In the genomic region with DNA sequence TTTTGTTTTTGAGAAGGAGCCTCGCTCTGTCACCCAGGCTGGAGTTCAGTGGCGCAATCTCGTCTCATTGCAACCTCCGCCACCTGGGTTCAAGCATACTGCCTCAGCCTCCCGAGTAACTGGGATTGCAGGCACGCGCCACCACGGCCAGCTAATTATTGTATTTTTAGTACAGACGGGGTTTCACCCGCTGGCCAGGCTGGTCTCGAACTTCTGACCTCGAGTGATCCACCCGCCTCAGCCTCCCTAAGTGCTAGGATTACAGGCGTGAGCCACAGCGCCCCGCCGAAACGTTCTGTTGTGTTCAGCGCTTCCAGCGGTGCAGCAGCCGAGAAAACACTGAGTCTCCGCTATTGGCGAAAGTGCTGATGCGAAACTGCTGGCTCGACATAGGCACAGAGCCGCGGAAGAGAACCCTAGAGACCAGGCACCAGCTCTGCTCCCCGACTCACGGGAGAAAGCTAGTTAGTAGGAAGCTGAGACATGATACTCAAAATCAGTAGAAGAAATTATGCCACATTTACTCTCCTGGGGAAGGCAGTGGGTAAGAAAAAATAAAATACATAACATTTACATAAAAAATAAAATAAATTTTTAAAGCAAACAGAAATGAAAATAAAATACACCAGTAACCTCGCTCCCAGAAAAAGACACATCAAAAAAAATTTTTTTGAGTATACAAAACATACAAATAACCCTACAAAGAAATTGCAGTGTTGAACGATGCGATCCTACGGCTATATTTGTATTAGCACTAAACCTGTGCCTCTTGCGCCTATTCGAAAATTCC, we compare ENCODE assay signal across 1 cellular context.
TF ChIP-seq lines count a peak whose summit lies in the region.

No MANE protein-coding gene starts in this region.

TF ChIP-seq in HepG2, 621 proteins besides CTCF, POLR2A, EP300 and RAD21 (continued from another document and continues in another):
- TF ChIP-seq, protein P1, sequence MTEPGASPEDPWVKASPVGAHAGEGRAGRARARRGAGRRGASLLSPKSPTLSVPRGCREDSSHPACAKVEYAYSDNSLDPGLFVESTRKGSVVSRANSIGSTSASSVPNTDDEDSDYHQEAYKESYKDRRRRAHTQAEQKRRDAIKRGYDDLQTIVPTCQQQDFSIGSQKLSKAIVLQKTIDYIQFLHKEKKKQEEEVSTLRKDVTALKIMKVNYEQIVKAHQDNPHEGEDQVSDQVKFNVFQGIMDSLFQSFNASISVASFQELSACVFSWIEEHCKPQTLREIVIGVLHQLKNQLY (CRISPR knock-in tag; IDR thresholded peaks at IDR 0.05) = 0 out of 2 replicates have a peak, but pooled peaks have one; percentile 35
- TF ChIP-seq RNF219 (CRISPR knock-in tag; IDR thresholded peaks at IDR 0.05) (no peak), ZFP36L2 (CRISPR knock-in tag; IDR thresholded peaks at IDR 0.05) (0 out of 2 replicates have a peak, but pooled peaks have one; percentile 72), ZIK1 (CRISPR knock-in tag; IDR thresholded peaks at IDR 0.05; ENCODE audit: borderline replicate concordance, low read depth) (peak; percentile 82), ZNF292 (CRISPR knock-in tag; IDR thresholded peaks at IDR 0.05; ENCODE audit: borderline replicate concordance, low read depth) (peak; percentile 96), HNF4G (IDR thresholded peaks at IDR 0.05; ENCODE audit: borderline replicate concordance, low read depth, low read length) (no peak), HNF4G (CRISPR knock-in tag; IDR thresholded peaks at IDR 0.05; ENCODE audit: borderline replicate concordance, low read depth) (no peak), HNRNPLL (IDR thresholded peaks at IDR 0.05; ENCODE audit: low read depth, low read length, poor library complexity, severe bottlenecking) (peak; percentile 97), SAFB2 (CRISPR knock-in tag; IDR thresholded peaks at IDR 0.05; ENCODE audit: borderline replicate concordance, low read depth) (0 out of 2 replicates have a peak, but pooled peaks have one; percentile 18), PRPF4 (IDR thresholded peaks at IDR 0.05; ENCODE audit: low read depth, low read length, poor library complexity, severe bottlenecking) (peak; percentile 54), ZEB1 (IDR thresholded peaks at IDR 0.05; ENCODE audit: insufficient replicate concordance, low read depth) (peak; percentile 24), BRCA1 (CRISPR knock-in tag; IDR thresholded peaks at IDR 0.05) (0 out of 2 replicates have a peak, but pooled peaks have one; percentile 72), ZMAT5 (CRISPR knock-in tag; IDR thresholded peaks at IDR 0.05; ENCODE audit: borderline replicate concordance, low read depth) (no peak), ZNF276 (CRISPR knock-in tag; IDR thresholded peaks at IDR 0.05; ENCODE audit: low read depth) (no peak), GATAD1 (CRISPR knock-in tag; IDR thresholded peaks at IDR 0.05) (peak; percentile 83), NFIC (IDR thresholded peaks at IDR 0.05; ENCODE audit: low read length) (0 out of 2 replicates have a peak, but pooled peaks have one; percentile 14), MED1 (CRISPR knock-in tag; IDR thresholded peaks at IDR 0.05) (peak; percentile 88), KLF16 (CRISPR knock-in tag; IDR thresholded peaks at IDR 0.05) (peak in 1 of 2 experiments; percentile 39; a peak in 1 of 4 replicates), ZNF629 (CRISPR knock-in tag; conservative IDR thresholded peaks at IDR 0.05) (peak; percentile 72), GTF3A (CRISPR knock-in tag; conservative IDR thresholded peaks at IDR 0.05) (peak; percentile 94), TRIM22 (IDR thresholded peaks at IDR 0.05) (no peak), RXRB (CRISPR knock-in tag; IDR thresholded peaks at IDR 0.05; ENCODE audit: borderline replicate concordance) (peak; percentile 42; the same call in 1 of the 2 replicates), ZNF761 (CRISPR knock-in tag; conservative IDR thresholded peaks at IDR 0.05) (peak; percentile 68; the same call in 1 of the 2 replicates), KLF13 (CRISPR knock-in tag; IDR thresholded peaks at IDR 0.05) (no peak), ZNF142 (CRISPR knock-in tag; IDR thresholded peaks at IDR 0.05) (0 out of 2 replicates have a peak, but pooled peaks have one; percentile 35), GZF1 (CRISPR knock-in tag; IDR thresholded peaks at IDR 0.05) (peak; percentile 78; the same call in 1 of the 2 replicates), SRSF9 (IDR thresholded peaks at IDR 0.05; ENCODE audit: borderline replicate concordance, insufficient read depth, low read depth, low read length, poor library complexity, severe bottlenecking) (no peak)
- TF ChIP-seq, protein P2, sequence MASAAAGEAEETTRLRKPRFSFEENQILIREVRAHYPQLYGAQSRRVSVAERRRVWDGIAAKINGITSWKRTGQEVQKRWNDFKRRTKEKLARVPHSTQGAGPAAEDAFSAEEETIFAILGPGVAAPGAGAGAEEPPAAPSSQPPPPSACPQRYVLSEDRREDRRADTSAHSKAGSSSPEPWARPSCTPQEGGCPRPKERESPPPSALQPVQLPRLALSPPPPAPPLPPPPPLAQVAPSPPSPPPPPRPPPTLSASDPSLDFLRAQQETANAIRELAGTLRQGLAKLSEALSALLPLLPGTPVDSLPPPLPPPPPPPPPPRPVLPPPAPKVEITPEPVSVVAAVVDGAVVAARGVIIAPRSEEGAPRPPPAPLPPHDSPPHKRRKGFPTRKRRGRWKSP (CRISPR knock-in tag; IDR thresholded peaks at IDR 0.05) = peak; percentile 98
- TF ChIP-seq, protein P3, sequence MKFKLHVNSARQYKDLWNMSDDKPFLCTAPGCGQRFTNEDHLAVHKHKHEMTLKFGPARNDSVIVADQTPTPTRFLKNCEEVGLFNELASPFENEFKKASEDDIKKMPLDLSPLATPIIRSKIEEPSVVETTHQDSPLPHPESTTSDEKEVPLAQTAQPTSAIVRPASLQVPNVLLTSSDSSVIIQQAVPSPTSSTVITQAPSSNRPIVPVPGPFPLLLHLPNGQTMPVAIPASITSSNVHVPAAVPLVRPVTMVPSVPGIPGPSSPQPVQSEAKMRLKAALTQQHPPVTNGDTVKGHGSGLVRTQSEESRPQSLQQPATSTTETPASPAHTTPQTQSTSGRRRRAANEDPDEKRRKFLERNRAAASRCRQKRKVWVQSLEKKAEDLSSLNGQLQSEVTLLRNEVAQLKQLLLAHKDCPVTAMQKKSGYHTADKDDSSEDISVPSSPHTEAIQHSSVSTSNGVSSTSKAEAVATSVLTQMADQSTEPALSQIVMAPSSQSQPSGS (CRISPR knock-in tag; IDR thresholded peaks at IDR 0.05) = peak; percentile 52; the same call in 1 of the 2 replicates
- TF ChIP-seq, protein P4, sequence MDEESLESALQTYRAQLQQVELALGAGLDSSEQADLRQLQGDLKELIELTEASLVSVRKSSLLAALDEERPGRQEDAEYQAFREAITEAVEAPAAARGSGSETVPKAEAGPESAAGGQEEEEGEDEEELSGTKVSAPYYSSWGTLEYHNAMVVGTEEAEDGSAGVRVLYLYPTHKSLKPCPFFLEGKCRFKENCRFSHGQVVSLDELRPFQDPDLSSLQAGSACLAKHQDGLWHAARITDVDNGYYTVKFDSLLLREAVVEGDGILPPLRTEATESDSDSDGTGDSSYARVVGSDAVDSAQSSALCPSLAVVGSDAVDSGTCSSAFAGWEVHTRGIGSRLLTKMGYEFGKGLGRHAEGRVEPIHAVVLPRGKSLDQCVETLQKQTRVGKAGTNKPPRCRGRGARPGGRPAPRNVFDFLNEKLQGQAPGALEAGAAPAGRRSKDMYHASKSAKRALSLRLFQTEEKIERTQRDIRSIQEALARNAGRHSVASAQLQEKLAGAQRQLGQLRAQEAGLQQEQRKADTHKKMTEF (CRISPR knock-in tag; IDR thresholded peaks at IDR 0.05) = peak; percentile 70
- TF ChIP-seq, protein P5, sequence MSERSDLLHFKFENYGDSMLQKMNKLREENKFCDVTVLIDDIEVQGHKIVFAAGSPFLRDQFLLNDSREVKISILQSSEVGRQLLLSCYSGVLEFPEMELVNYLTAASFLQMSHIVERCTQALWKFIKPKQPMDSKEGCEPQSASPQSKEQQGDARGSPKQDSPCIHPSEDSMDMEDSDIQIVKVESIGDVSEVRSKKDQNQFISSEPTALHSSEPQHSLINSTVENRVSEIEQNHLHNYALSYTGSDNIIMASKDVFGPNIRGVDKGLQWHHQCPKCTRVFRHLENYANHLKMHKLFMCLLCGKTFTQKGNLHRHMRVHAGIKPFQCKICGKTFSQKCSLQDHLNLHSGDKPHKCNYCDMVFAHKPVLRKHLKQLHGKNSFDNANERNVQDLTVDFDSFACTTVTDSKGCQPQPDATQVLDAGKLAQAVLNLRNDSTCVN (CRISPR knock-in tag; IDR thresholded peaks at IDR 0.05; ENCODE audit: borderline replicate concordance) = peak; percentile 96
